ENCODE assay signal across 16 cellular contexts in genomic region chr5:59640411-59640810, GRCh38.
DNase-seq lines count a peak whose midpoint lies in the region; ATAC-seq, FAIRE-seq and TF ChIP-seq lines count a peak whose summit lies in the region.
"Had no signal": no experiment of that assay in that cellular context is flagged by ENCODE, and none has a peak within 500 bp of the region (broad histone marks: within the 10 kb centered on the region; RNA-seq: fewer than 3 reads in every experiment).

No MANE protein-coding gene starts in this region.

- ATAC-seq in psoas muscle (peak; percentile 99 to 100 (median 100)), GM21367 (IDR thresholded peaks at IDR 0.05; ENCODE audit: unreplicated experiment) (no peak)

- TF ChIP-seq CTCF in left ventricle myocardium inferior (IDR thresholded peaks at IDR 0.05; ENCODE audit: borderline replicate concordance) (no peak), psoas muscle (IDR thresholded peaks at IDR 0.05) (no peak)

- no peak for TF ChIP-seq POLR2A in H54 (IDR thresholded peaks at IDR 0.05; ENCODE audit: low read depth, low read length)

- in situ Hi-C loops in HAP-1 (cut with MboI; ENCODE audit: low sequenced_read_pairs): no loop called here

- intact Hi-C loops in left ventricle myocardium inferior (cut with micrococcal nuclease) (no loop called here), psoas muscle (cut with DNase I) (loop anchor here in 1 of 2 donors (5.0 kb wide), 1 partner anchor 33 kb away; no protein-coding TSS in a partner anchor)

- 65 to 79% (median 65%) methylated on average over 1 of the region's 1 CpG for WGBS in psoas muscle, 3 donors

- H3K27ac ChIP-seq in SJCRH30 (no peak overlapping the region), left ventricle myocardium inferior (replicated peaks) (no peak overlapping the region), psoas muscle (peak overlapping the region; percentile 68)
- H3K27ac ChIP-seq: heart right ventricle had no signal

- H3K4me1 ChIP-seq in SJCRH30 (no peaks in the 10 kb centered on the region), left ventricle myocardium inferior (no peaks in the 10 kb centered on the region), psoas muscle (peaks cover 11% of the 10 kb centered on the region), HAP-1 (no peaks in the 10 kb centered on the region)
- H3K4me1 ChIP-seq: heart right ventricle had no signal

- H3K4me3 ChIP-seq in SJCRH30: no peak overlapping the region
- H3K4me3 ChIP-seq in left ventricle myocardium inferior: no peak overlapping the region
- H3K4me3 ChIP-seq in psoas muscle: no peak overlapping the region
- no peak overlapping the region for H3K4me3 ChIP-seq in HAP-1
- H3K4me3 ChIP-seq: heart right ventricle, lung had no signal

- no peaks in the 10 kb centered on the region for H3K27me3 ChIP-seq in SJCRH30
- no peaks in the 10 kb centered on the region for H3K27me3 ChIP-seq in left ventricle myocardium inferior (ENCODE audit: low read depth)
- H3K27me3 ChIP-seq in psoas muscle (ENCODE audit: insufficient read depth in 3 of 3, low read length in 2 of 3): no peaks in the 10 kb centered on the region
- no peaks in the 10 kb centered on the region for H3K27me3 ChIP-seq in HAP-1 (ENCODE audit: low read depth)
- H3K27me3 ChIP-seq: heart right ventricle had no signal

- DNase-seq in H54 (ENCODE audit: insufficient read length, low spot score) (no peak), SJCRH30 (peak; percentile 6 to 11), left ventricle myocardium inferior (peak; percentile 18), psoas muscle (peak; percentile 41 to 78), HAP-1 (ENCODE audit: low spot score in 2 of 2) (no peak), NK-92 (lab: John Stamatoyannopoulos, UW; ENCODE audit: unreplicated experiment) (no peak)
- DNase-seq: activated naive CD4-positive, alpha-beta T cell treated with anti-CD3 and anti-CD28 coated beads, Interleukin-2, amount 10 ng/mL, durations not matched to agents 7 days and 5 days; caudate nucleus; NCI-H1436 treated with DMSO at 0.1 percent for 48 hours; NCI-H748 treated with DMSO at 0.1 percent for 48 hours; occipital lobe; SIG-M5 had no signal

- no peaks in the 10 kb centered on the region for H3K36me3 ChIP-seq in SJCRH30
- no peaks in the 10 kb centered on the region for H3K36me3 ChIP-seq in left ventricle myocardium inferior
- H3K36me3 ChIP-seq in psoas muscle (ENCODE audit: insufficient read depth in 1 of 2, low read depth in 1 of 2): no peaks in the 10 kb centered on the region
- no peaks in the 10 kb centered on the region for H3K36me3 ChIP-seq in HAP-1 (replicated peaks)
- H3K36me3 ChIP-seq: heart right ventricle had no signal

- peak; percentile 55 for FAIRE-seq in H54 (lab: Jason Lieb, UNC)
- FAIRE-seq: endometrium had no signal

- H3K9me3 ChIP-seq in SJCRH30 (replicated peaks) (0 out of 2 replicates have a peak, but pooled peaks cover 4% of the 10 kb centered on the region), left ventricle myocardium inferior (replicated peaks) (no peaks in the 10 kb centered on the region), psoas muscle (no peaks in the 10 kb centered on the region), HAP-1 (no peaks in the 10 kb centered on the region)

Comparison
In these comparisons a context has a peak if more than half of its experiments do, and no peak if none do; other contexts are left out.
1. DNase-seq: peak in SJCRH30 (2 of 2), left ventricle myocardium inferior (single experiment) and psoas muscle (2 of 2); none in H54 (single experiment), HAP-1 (0 of 2) and NK-92 (single experiment).